8 cellular contexts compared by ENCODE assay signal in genomic region chr11:6618117-6619020, GRCh38. TPM values are rescaled to one million over a fixed set of nuclear protein-coding genes. Genes with fewer than 3 reads are reported as not detected.
DNase-seq lines count a peak whose midpoint lies in the region; ATAC-seq, FAIRE-seq and TF ChIP-seq lines count a peak whose summit lies in the region.

No MANE protein-coding gene starts in this region.

- ATAC-seq in activated T-helper 17 cell treated with anti-CD3 and anti-CD28 coated beads, Interleukin-2, amount 50 U/mL, for 72 hours (replicated peaks) = peak; percentile 73
- ATAC-seq in omental fat pad (ENCODE audit: low FRiP score) (peak; percentile 33), HG03139 (IDR thresholded peaks at IDR 0.05; ENCODE audit: unreplicated experiment) (no peak)

- H3K4me2 ChIP-seq in OCI-LY3 (ENCODE audit: low read length) = peak overlapping the region; percentile 100

- H3K4me1 Mint-ChIP-seq in activated T-helper 17 cell treated with anti-CD3 and anti-CD28 coated beads, Interleukin-2, amount 50 U/mL, for 72 hours = peaks cover 13% of the 10 kb centered on the region

- peaks cover 7% of the 10 kb centered on the region for H3K36me3 ChIP-seq in OCI-LY3 (replicated peaks; ENCODE audit: low read depth, low read length)

- no peaks in the 10 kb centered on the region for H4K20me1 ChIP-seq in OCI-LY3 (ENCODE audit: insufficient read depth, low read length)

- H3K9ac ChIP-seq in OCI-LY3 (ENCODE audit: low read length) = peak overlapping the region; percentile 77

- H3K79me2 ChIP-seq in OCI-LY3 (ENCODE audit: low read length) = peaks cover 3% of the 10 kb centered on the region; the same call in 1 of the 2 replicates

- peaks cover 18% of the 10 kb centered on the region for H3K4me1 ChIP-seq in OCI-LY3 (ENCODE audit: low read length)

- FAIRE-seq in urothelium cell line (lab: Jason Lieb, UNC) = peak; percentile 5

- no peak overlapping the region; the same call in 1 of the 2 replicates for H2AFZ ChIP-seq in OCI-LY3 (ENCODE audit: low read depth, low read length)

- H3K27me3 Mint-ChIP-seq in activated T-helper 17 cell treated with anti-CD3 and anti-CD28 coated beads, Interleukin-2, amount 50 U/mL, for 72 hours = no peaks in the 10 kb centered on the region

- H3K4me3 Mint-ChIP-seq in activated T-helper 17 cell treated with anti-CD3 and anti-CD28 coated beads, Interleukin-2, amount 50 U/mL, for 72 hours = no peak overlapping the region

- H3K4me3 ChIP-seq in OCI-LY3 (ENCODE audit: low read length) = peak overlapping the region; percentile 96
- peak overlapping the region; percentile 99 for H3K4me3 ChIP-seq in fibroblast of villous mesenchyme (ENCODE audit: low read depth, low read length)

- H3K36me3 Mint-ChIP-seq in activated T-helper 17 cell treated with anti-CD3 and anti-CD28 coated beads, Interleukin-2, amount 50 U/mL, for 72 hours (ENCODE audit: low read depth) = no peaks in the 10 kb centered on the region

- DNase-seq in activated CD8-positive, alpha-beta memory T cell treated with anti-CD3 and anti-CD28 coated beads for 24 hours = peak; percentile 66
- DNase-seq in activated CD8-positive, alpha-beta memory T cell treated with anti-CD3 and anti-CD28 coated beads, Interleukin-2, amount 50 U/mL, for 48 hours = no peak
- peak; percentile 91 for DNase-seq in fibroblast of villous mesenchyme (ENCODE audit: low read depth)
- peak; percentile 23 for DNase-seq in omental fat pad (ENCODE audit: low spot score)
- peak; percentile 29 for DNase-seq in urothelium cell line (ENCODE audit: low spot score)

- TF ChIP-seq CTCF in OCI-LY3 (IDR thresholded peaks at IDR 0.05; ENCODE audit: low read depth, low read length) (no peak), fibroblast of villous mesenchyme (IDR thresholded peaks at IDR 0.05; ENCODE audit: insufficient read depth, low read depth, low read length) (peak; percentile 18), omental fat pad (IDR thresholded peaks at IDR 0.05) (no peak)

- H3K9me3 ChIP-seq in OCI-LY3 (ENCODE audit: insufficient read depth, low read length) = no peaks in the 10 kb centered on the region

- H3K27me3 ChIP-seq in OCI-LY3 (ENCODE audit: low read depth, low read length) = no peaks in the 10 kb centered on the region

- H3K27ac Mint-ChIP-seq in activated T-helper 17 cell treated with anti-CD3 and anti-CD28 coated beads, Interleukin-2, amount 50 U/mL, for 72 hours = no peak overlapping the region

- no peaks in the 10 kb centered on the region for H3K9me3 Mint-ChIP-seq in activated T-helper 17 cell treated with anti-CD3 and anti-CD28 coated beads, Interleukin-2, amount 50 U/mL, for 72 hours

- peak overlapping the region; percentile 10 for H3K27ac ChIP-seq in OCI-LY3 (ENCODE audit: low read length)

RNA-seq across cellular contexts. Expression of gene TPP1, which starts 0.9 kb away (rescaled TPM):
- 100 to 1,000 TPM in 1 of 2 donors, 10 to 100 TPM in 1; 75.7 to 172 TPM for total RNA-seq in activated T-helper 17 cell treated with anti-CD3 and anti-CD28 coated beads, Interleukin-2, amount 50 U/mL, for 72 hours
- total RNA-seq in fibroblast of villous mesenchyme = 98.4 and 110 TPM in 2 replicates
- 10 to 100 TPM; 73.8 to 95.0 (median 83.9) TPM for total RNA-seq in omental fat pad

RNA-seq across cellular contexts. Expression of gene TAF10, which starts 6.4 kb away (rescaled TPM):
- 100 to 1,000 TPM in 1 of 2 donors, 10 to 100 TPM in 1; 82.2 to 106 TPM for total RNA-seq in activated T-helper 17 cell treated with anti-CD3 and anti-CD28 coated beads, Interleukin-2, amount 50 U/mL, for 72 hours
- total RNA-seq in fibroblast of villous mesenchyme (28.0 and 28.9 TPM in 2 replicates), omental fat pad (10 to 100 TPM; 31.9 to 52.6 (median 37.1) TPM)

RNA-seq across cellular contexts. Expression of gene ILK, which starts 14.8 kb away (rescaled TPM):
- 100 to 1,000 TPM in 1 of 2 donors, 10 to 100 TPM in 1; 85.0 to 113 TPM for total RNA-seq in activated T-helper 17 cell treated with anti-CD3 and anti-CD28 coated beads, Interleukin-2, amount 50 U/mL, for 72 hours
- total RNA-seq in fibroblast of villous mesenchyme (298 and 323 TPM in 2 replicates), omental fat pad (100 to 1,000 TPM in 3 of 4 donors, 10 to 100 TPM in 1; 92.1 to 189 (median 118) TPM)

RNA-seq across cellular contexts. Expression of gene RRP8, which starts 15.0 kb away (rescaled TPM):
- 10 to 100 TPM; 27.2 to 31.9 TPM for total RNA-seq in activated T-helper 17 cell treated with anti-CD3 and anti-CD28 coated beads, Interleukin-2, amount 50 U/mL, for 72 hours
- total RNA-seq in fibroblast of villous mesenchyme (8.7 and 13.4 TPM in 2 replicates), omental fat pad (10 to 100 TPM; 16.9 to 30.4 (median 19.3) TPM)

RNA-seq across cellular contexts. Expression of gene DCHS1, which starts 37.2 kb away (rescaled TPM):
- 1 to 10 TPM in 1 of 2 donors, under 1 TPM in 1; 0.26 to 1.5 TPM for total RNA-seq in activated T-helper 17 cell treated with anti-CD3 and anti-CD28 coated beads, Interleukin-2, amount 50 U/mL, for 72 hours
- total RNA-seq in fibroblast of villous mesenchyme (33.7 and 63.8 TPM in 2 replicates), omental fat pad (10 to 100 TPM; 12.6 to 26.3 (median 19.4) TPM)
